15 cellular contexts compared by ENCODE assay signal in genomic region chr22:19406846-19407245, GRCh38. TPM values are rescaled to one million over a fixed set of nuclear protein-coding genes. Genes with fewer than 3 reads are reported as not detected.
DNase-seq lines count a peak whose midpoint lies in the region; ATAC-seq and TF ChIP-seq lines count a peak whose summit lies in the region.
"Had no signal": no experiment of that assay in that cellular context is flagged by ENCODE, and none has a peak within 500 bp of the region (broad histone marks: within the 10 kb centered on the region; RNA-seq: fewer than 3 reads in every experiment).

No MANE protein-coding gene starts in this region.

- TF ChIP-seq POLR2A in breast epithelium (IDR thresholded peaks at IDR 0.05) = no peak

- H3K4me3 Mint-ChIP-seq in stimulated activated effector memory CD8-positive, alpha-beta T cell treated with anti-CD3 and anti-CD28 coated beads, Interleukin-12 subunit alpha, Interleukin-12 subunit beta, amount 100 ng/mL, for 72 hours = no peak overlapping the region
- H3K4me3 Mint-ChIP-seq: CD4-positive, CD25-positive, alpha-beta regulatory T cell; GM23338 had no signal

- peaks cover 58% of the 10 kb centered on the region for H3K4me1 ChIP-seq in cardiac muscle cell (ENCODE audit: low read depth)
- no peaks in the 10 kb centered on the region for H3K4me1 ChIP-seq in breast epithelium
- H3K4me1 ChIP-seq: BLaER1 treated with 17β-estradiol and CSF1 and Interleukin-3, amounts not matched to agents 10 nM and 100 nM had no signal

- peaks cover 10% of the 10 kb centered on the region for H3K4me1 Mint-ChIP-seq in stimulated activated effector memory CD8-positive, alpha-beta T cell treated with anti-CD3 and anti-CD28 coated beads, Interleukin-12 subunit alpha, Interleukin-12 subunit beta, amount 100 ng/mL, for 72 hours
- H3K4me1 Mint-ChIP-seq: GM23338 had no signal

- no peaks in the 10 kb centered on the region for H3K9me3 Mint-ChIP-seq in stimulated activated effector memory CD8-positive, alpha-beta T cell treated with anti-CD3 and anti-CD28 coated beads, Interleukin-12 subunit alpha, Interleukin-12 subunit beta, amount 100 ng/mL, for 72 hours
- H3K9me3 Mint-ChIP-seq: CD4-positive, CD25-positive, alpha-beta regulatory T cell; GM23338 had no signal

- DNase-seq in Right ventricle myocardium superior = no peak
- DNase-seq in cardiac septum (ENCODE audit: low spot score) = no peak
- DNase-seq in cardiac muscle cell (ENCODE audit: low read depth in 1 of 2, low spot score in 1 of 2) = peak in 1 of 2 donors; percentile 87
- DNase-seq in left ventricle myocardium superior = no peak
- no peak for DNase-seq in stimulated activated effector memory CD8-positive, alpha-beta T cell treated with anti-CD3 and anti-CD28 coated beads, Interleukin-12 subunit alpha, Interleukin-12 subunit beta, amount 100 ng/mL, for 72 hours (ENCODE audit: low spot score in 2 of 2)
- no peak for DNase-seq in breast epithelium (ENCODE audit: low spot score in 2 of 2)
- DNase-seq in OCI-M1 (lab: John Stamatoyannopoulos, UW) = no peak
- DNase-seq: ACHN, DMS79, H7 had no signal

- peak; percentile 71 for ATAC-seq in Right ventricle myocardium superior (ENCODE audit: poor library complexity)
- peak; percentile 82 for ATAC-seq in left ventricle myocardium superior
- no peak for ATAC-seq in stimulated activated effector memory CD8-positive, alpha-beta T cell treated with anti-CD3 and anti-CD28 coated beads, Interleukin-12 subunit alpha, Interleukin-12 subunit beta, amount 100 ng/mL, for 72 hours
- ATAC-seq in HG02759 (IDR thresholded peaks at IDR 0.05; ENCODE audit: unreplicated experiment) = no peak
- ATAC-seq: GM12878, GM23338 had no signal

- no peaks in the 10 kb centered on the region for H3K9me3 ChIP-seq in cardiac muscle cell (ENCODE audit: low read depth)
- no peaks in the 10 kb centered on the region for H3K9me3 ChIP-seq in breast epithelium
- H3K9me3 ChIP-seq: BLaER1 treated with 17β-estradiol and CSF1 and Interleukin-3, amounts not matched to agents 10 nM and 100 nM had no signal

- intact Hi-C loops in Right ventricle myocardium superior (cut with DNase I) = no loop called here
- intact Hi-C loops in cardiac septum (cut with DNase I) = loop anchor here (10.0 kb wide), 1 partner anchor 62 kb away; no protein-coding TSS in a partner anchor
- intact Hi-C loops in left ventricle myocardium superior (cut with micrococcal nuclease) = no loop called here
- intact Hi-C loops in breast epithelium (cut with DNase I; ENCODE audit: low total_unique reads) = no loop called here

- H3K27me3 ChIP-seq in cardiac muscle cell (no peaks in the 10 kb centered on the region), breast epithelium (no peaks in the 10 kb centered on the region)
- H3K27me3 ChIP-seq: BLaER1 treated with 17β-estradiol and CSF1 and Interleukin-3, amounts not matched to agents 10 nM and 100 nM had no signal

- H3K27ac ChIP-seq in cardiac muscle cell = peak overlapping the region; percentile 99
- no peak overlapping the region for H3K27ac ChIP-seq in breast epithelium
- H3K27ac ChIP-seq: BLaER1 treated with 17β-estradiol and CSF1 and Interleukin-3, amounts not matched to agents 10 nM and 100 nM had no signal

- TF ChIP-seq CTCF in cardiac muscle cell (IDR thresholded peaks at IDR 0.05; ENCODE audit: low read depth, low read length) = no peak
- no peak for TF ChIP-seq CTCF in breast epithelium (IDR thresholded peaks at IDR 0.05)

- no peak overlapping the region for H3K4me3 ChIP-seq in cardiac muscle cell
- no peak overlapping the region for H3K4me3 ChIP-seq in breast epithelium
- H3K4me3 ChIP-seq: BLaER1 treated with 17β-estradiol and CSF1 and Interleukin-3, amounts not matched to agents 10 nM and 100 nM; GM12878; GM23338 had no signal

- peak overlapping the region; percentile 17 for H3K27ac Mint-ChIP-seq in stimulated activated effector memory CD8-positive, alpha-beta T cell treated with anti-CD3 and anti-CD28 coated beads, Interleukin-12 subunit alpha, Interleukin-12 subunit beta, amount 100 ng/mL, for 72 hours
- H3K27ac Mint-ChIP-seq: GM23338 had no signal

- H3K36me3 ChIP-seq in cardiac muscle cell = no peaks in the 10 kb centered on the region
- H3K36me3 ChIP-seq in breast epithelium = no peaks in the 10 kb centered on the region

- H3K36me3 Mint-ChIP-seq in stimulated activated effector memory CD8-positive, alpha-beta T cell treated with anti-CD3 and anti-CD28 coated beads, Interleukin-12 subunit alpha, Interleukin-12 subunit beta, amount 100 ng/mL, for 72 hours = peaks cover 84% of the 10 kb centered on the region

RNA-seq across cellular contexts. Expression of gene HIRA, which starts 24.7 kb away (rescaled TPM):
- 18.2 TPM for total RNA-seq in Right ventricle myocardium superior
- total RNA-seq in cardiac septum = 15.0 TPM
- 29.7 and 36.9 TPM in 2 replicates for total RNA-seq in cardiac muscle cell
- polyA plus RNA-seq in cardiac muscle cell = 17.1 and 35.9 TPM in 2 replicates
- 18.2 TPM for total RNA-seq in left ventricle myocardium superior
- 10 to 100 TPM; 13.5 to 22.9 (median 18.4) TPM for total RNA-seq in breast epithelium

RNA-seq across cellular contexts. Expression of gene MRPL40, which starts 25.5 kb away (rescaled TPM):
- total RNA-seq in Right ventricle myocardium superior (56.1 TPM), cardiac septum (44.1 TPM), cardiac muscle cell (38.7 and 43.7 TPM in 2 replicates), left ventricle myocardium superior (52.7 TPM), breast epithelium (10 to 100 TPM; 25.3 to 36.0 (median 31.8) TPM)
- 82.9 and 91.3 TPM in 2 replicates for polyA plus RNA-seq in cardiac muscle cell

RNA-seq across cellular contexts. Expression of gene C22orf39, which starts 40.7 kb away (rescaled TPM):
- total RNA-seq in Right ventricle myocardium superior (65.7 TPM), cardiac septum (48.7 TPM), cardiac muscle cell (102 and 146 TPM in 2 replicates), left ventricle myocardium superior (68.6 TPM), breast epithelium (100 to 1,000 TPM in 1 of 3 donors, 10 to 100 TPM in 2; 46.7 to 111 (median 54.4) TPM)
- 117 and 133 TPM in 2 replicates for polyA plus RNA-seq in cardiac muscle cell

Comparison
In these comparisons a context has a peak if more than half of its experiments do, and no peak if none do; other contexts are left out.
1. ATAC-seq: peak in Right ventricle myocardium superior (single experiment) and left ventricle myocardium superior (single experiment); none in stimulated activated effector memory CD8-positive, alpha-beta T cell treated with anti-CD3 and anti-CD28 coated beads, Interleukin-12 subunit alpha, Interleukin-12 subunit beta, amount 100 ng/mL, for 72 hours (single experiment) and HG02759 (single experiment).